ENCODE assay signal across 10 cellular contexts in the genomic region with DNA sequence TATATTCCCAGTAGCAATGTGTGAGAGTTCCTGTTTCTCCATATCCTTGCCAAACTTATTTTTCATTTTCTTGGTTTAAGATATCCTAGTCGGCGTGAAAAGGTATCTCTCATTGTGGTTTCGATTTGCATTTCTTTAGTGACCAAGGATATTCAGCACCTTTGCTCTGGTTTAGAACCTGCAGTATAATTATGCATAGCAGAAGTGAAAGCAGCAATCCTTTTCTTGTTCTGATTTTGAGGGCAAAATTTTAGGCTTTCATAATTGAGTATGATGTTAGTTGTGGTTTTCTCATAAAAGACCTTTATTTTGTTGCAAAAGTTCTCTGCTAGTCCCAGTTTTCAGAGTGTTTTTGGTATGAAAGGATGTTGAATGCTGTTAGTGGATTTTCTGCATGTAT.
DNase-seq lines count a peak whose midpoint lies in the region; ATAC-seq, FAIRE-seq and TF ChIP-seq lines count a peak whose summit lies in the region.
"Had no signal": no experiment of that assay in that cellular context is flagged by ENCODE, and none has a peak within 500 bp of the region (broad histone marks: within the 10 kb centered on the region; RNA-seq: fewer than 3 reads in every experiment).

No MANE protein-coding gene starts in this region.

- TF ChIP-seq EP300 in suprapubic skin (IDR thresholded peaks at IDR 0.05): no peak

- ATAC-seq in activated CD4-positive, CD25-positive, alpha-beta regulatory T cell treated with anti-CD3 and anti-CD28 coated beads, Interleukin-2, amount 50 U/mL, for 24 hours: peak; percentile 59 to 67
- ATAC-seq in GM21723 (IDR thresholded peaks at IDR 0.05; ENCODE audit: unreplicated experiment) (peak; percentile 84), HG03442 (IDR thresholded peaks at IDR 0.05; ENCODE audit: unreplicated experiment) (peak; percentile 94)

- H3K9me3 ChIP-seq in small intestine (ENCODE audit: control insufficient read depth, low read depth): no peaks in the 10 kb centered on the region
- no peaks in the 10 kb centered on the region for H3K9me3 ChIP-seq in suprapubic skin
- H3K9me3 ChIP-seq: SJCRH30 had no signal

- TF ChIP-seq POLR2A in suprapubic skin (IDR thresholded peaks at IDR 0.05): no peak

- H3K4me3 ChIP-seq in small intestine (ENCODE audit: low read depth in 1 of 2, low read length in 2 of 2): no peak overlapping the region
- no peak overlapping the region for H3K4me3 ChIP-seq in suprapubic skin
- H3K4me3 ChIP-seq: SJCRH30 had no signal

- no peaks in the 10 kb centered on the region for H3K27me3 ChIP-seq in small intestine (ENCODE audit: control insufficient read depth in 2 of 2, insufficient read depth in 2 of 2, low read length in 2 of 2)
- H3K27me3 ChIP-seq in suprapubic skin: no peaks in the 10 kb centered on the region
- H3K27me3 ChIP-seq: SJCRH30 had no signal

- no peak for TF ChIP-seq CTCF in suprapubic skin (IDR thresholded peaks at IDR 0.05)

- H3K36me3 ChIP-seq in small intestine (ENCODE audit: control insufficient read depth in 2 of 2, insufficient read depth in 2 of 2, low read length in 2 of 2) (no peaks in the 10 kb centered on the region), suprapubic skin (no peaks in the 10 kb centered on the region)

- 71 to 89% (median 75%) methylated on average over 3 of the region's 3 CpGs for WGBS in small intestine, 3 donors
- WGBS in suprapubic skin: 81% methylated on average over 3 of the region's 3 CpGs

- no peaks in the 10 kb centered on the region for H3K4me1 ChIP-seq in small intestine (ENCODE audit: control insufficient read depth in 2 of 2, insufficient read depth in 1 of 2, low read depth in 1 of 2, low read length in 1 of 2)
- H3K4me1 ChIP-seq in suprapubic skin: no peaks in the 10 kb centered on the region
- H3K4me1 ChIP-seq: SJCRH30 had no signal

- H3K27ac ChIP-seq in small intestine (ENCODE audit: low read depth in 1 of 2, low read length in 1 of 2) (no peak overlapping the region), suprapubic skin (no peak overlapping the region)
- H3K27ac ChIP-seq: SJCRH30 had no signal

- DNase-seq in activated CD4-positive, CD25-positive, alpha-beta regulatory T cell (lab: John Stamatoyannopoulos, UW): no peak
- DNase-seq in small intestine (peak; percentile 1), NCI-H1694 treated with DMSO at 0.1 percent for 48 hours (lab: John Stamatoyannopoulos, UW) (no peak), NCI-H446 (lab: John Stamatoyannopoulos, UW) (no peak), suprapubic skin (ENCODE audit: low spot score in 2 of 2) (no peak)
- DNase-seq: 8988T, SJCRH30 had no signal

- FAIRE-seq in small intestine (lab: Jason Lieb, UNC): no peak
